ENCODE assay signal across 20 cellular contexts in the genomic region with DNA sequence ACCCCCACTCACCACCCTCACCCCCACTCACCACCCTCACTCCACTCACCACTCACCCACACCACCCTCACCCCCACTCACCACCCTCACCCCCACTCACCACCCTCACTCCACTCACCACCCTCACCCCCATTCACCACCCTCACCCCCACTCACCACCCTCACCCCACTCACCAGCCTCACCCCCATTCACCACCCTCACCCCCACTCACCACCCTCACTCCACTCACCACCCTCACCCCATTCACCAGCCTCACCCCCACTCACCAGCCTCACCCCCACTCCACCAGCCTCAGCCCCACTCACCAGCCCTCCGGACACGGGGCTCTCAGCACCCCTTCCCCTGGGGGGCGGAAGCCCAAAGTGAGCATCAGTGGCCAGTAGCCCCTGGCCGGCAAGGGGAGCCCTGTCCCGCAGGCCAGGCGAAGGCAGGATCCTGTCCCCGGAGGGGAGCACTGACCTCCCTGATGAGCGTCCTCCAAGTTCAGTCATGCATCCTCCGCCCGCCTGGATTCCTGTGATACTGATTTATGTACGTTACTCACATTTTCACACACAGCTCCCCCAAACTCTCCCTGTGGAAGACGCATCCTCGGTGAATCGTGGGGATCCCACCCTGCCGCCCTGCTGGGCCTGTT. TPM values are rescaled to one million over a fixed set of nuclear protein-coding genes. Genes with fewer than 3 reads are reported as not detected.
DNase-seq lines count a peak whose midpoint lies in the region; ATAC-seq, FAIRE-seq and TF ChIP-seq lines count a peak whose summit lies in the region.
"Had no signal": no experiment of that assay in that cellular context is flagged by ENCODE, and none has a peak within 500 bp of the region (broad histone marks: within the 10 kb centered on the region; RNA-seq: fewer than 3 reads in every experiment).

No MANE protein-coding gene starts in this region.

- H3K4me3 ChIP-seq in H7 (ENCODE audit: insufficient read depth, low read depth, low read length) = no peak overlapping the region
- H3K4me3 ChIP-seq in osteoblast (ENCODE audit: insufficient read depth, low read length) = no peak overlapping the region
- H3K4me3 ChIP-seq in testis = no peak overlapping the region

- no peak overlapping the region for H2AFZ ChIP-seq in osteoblast (ENCODE audit: low read length)

- no peaks in the 10 kb centered on the region for H4K20me1 ChIP-seq in osteoblast (ENCODE audit: insufficient read depth, low read length)

- H3K4me2 ChIP-seq in osteoblast (ENCODE audit: insufficient read depth, low read length) = no peak overlapping the region

- H3K36me3 ChIP-seq in H7 (replicated peaks; ENCODE audit: control insufficient read depth, insufficient read depth, low read length) = no peaks in the 10 kb centered on the region
- no peaks in the 10 kb centered on the region for H3K36me3 ChIP-seq in osteoblast (ENCODE audit: insufficient read depth, low read length)
- H3K36me3 ChIP-seq in testis (ENCODE audit: low read depth, missing control alignments) = no peaks in the 10 kb centered on the region

- FAIRE-seq in HTR-8/SVneo (lab: Jason Lieb, UNC) = peak; percentile 84
- FAIRE-seq: G401.6, GM12892, H54 had no signal

- intact Hi-C loops in testis (cut with DNase I; ENCODE audit: low total_unique reads) = loop anchor here (5.0 kb wide), 1 partner anchor 83 kb away; no protein-coding TSS in a partner anchor
- intact Hi-C loops in Right ventricle myocardium superior (cut with DNase I) = no loop called here

- WGBS in testis, 2 donors = 75 to 85% methylated on average over 13 to 15 of the region's 15 CpGs

- H3K27ac ChIP-seq in osteoblast (ENCODE audit: low read depth, low read length) (no peak overlapping the region), testis (no peak overlapping the region)

- no peaks in the 10 kb centered on the region for H3K79me2 ChIP-seq in osteoblast (ENCODE audit: insufficient read depth, low read length)

- DNase-seq in H7 = peak; percentile 81
- no peak for DNase-seq in HTR-8/SVneo (ENCODE audit: insufficient read length, low spot score)
- DNase-seq in left kidney (ENCODE audit: low read depth, low spot score) = peak; percentile 65
- DNase-seq in osteoblast (ENCODE audit: insufficient read length, low spot score, missing footprints) = peak; percentile 78
- no peak for DNase-seq in testis
- no peak for DNase-seq in Right ventricle myocardium superior
- DNase-seq: C1 segment of cervical spinal cord; Caco-2; CD8-positive, alpha-beta T cell; DMS153; DND-41; GOT3; HCEC 1CT had no signal

- ATAC-seq in HG03280 (IDR thresholded peaks at IDR 0.05; ENCODE audit: unreplicated experiment) (no peak), Right ventricle myocardium superior (ENCODE audit: poor library complexity) (no peak)
- ATAC-seq: CD8-positive, alpha-beta T cell had no signal

- TF ChIP-seq POLR2A in testis (IDR thresholded peaks at IDR 0.05) = no peak

- H3K27me3 ChIP-seq in H7 (ENCODE audit: control insufficient read depth, insufficient read depth, low read length) (no peaks in the 10 kb centered on the region), osteoblast (ENCODE audit: insufficient read depth, low read length) (peaks cover 17% of the 10 kb centered on the region), testis (no peaks in the 10 kb centered on the region)

- H3K9me3 ChIP-seq in osteoblast (ENCODE audit: low read depth, low read length) (no peaks in the 10 kb centered on the region), testis (no peaks in the 10 kb centered on the region)
- H3K9me3 ChIP-seq: Caco-2 had no signal

- H3K4me1 ChIP-seq in osteoblast (ENCODE audit: insufficient read depth, low read length) = no peaks in the 10 kb centered on the region
- H3K4me1 ChIP-seq in testis = peaks cover 8% of the 10 kb centered on the region
- H3K4me1 ChIP-seq: Caco-2 had no signal

- TF ChIP-seq CTCF in osteoblast (IDR thresholded peaks at IDR 0.05; ENCODE audit: extremely low read depth, low read depth, low read length) = no peak
- TF ChIP-seq CTCF in testis (IDR thresholded peaks at IDR 0.05) = no peak

RNA-seq across cellular contexts. Expression of a gene that starts 18.0 kb away (rescaled TPM):
- not detected in 2 replicates for total RNA-seq in H7 (2014; rRNA removed; shearing (Covaris generic))
- total RNA-seq in osteoblast (not detected in 2 replicates), testis (1 to 10 TPM; 1.3 to 2.7 TPM), Right ventricle myocardium superior (0.13 TPM)
- polyA plus RNA-seq in testis (ENCODE audit: insufficient read depth, low read depth, low replicate concordance) = not detected
- total RNA-seq: A673; Caco-2; CD8-positive, alpha-beta T cell had no signal
- polyA plus RNA-seq: BJ had no signal

RNA-seq across cellular contexts. Expression of a gene that starts 38.9 kb away (rescaled TPM):
- total RNA-seq in H7 (2014; rRNA removed; shearing (Covaris generic)) = 24.8 and 27.3 TPM in 2 replicates
- under 0.01 TPM in 2 replicates for total RNA-seq in osteoblast
- total RNA-seq in testis = 10 to 100 TPM; 55.9 to 69.0 TPM
- polyA plus RNA-seq in testis (ENCODE audit: insufficient read depth, low read depth, low replicate concordance) = 41.1 TPM
- 4.2 TPM for total RNA-seq in Right ventricle myocardium superior

RNA-seq across cellular contexts. Expression of a gene that starts 41.5 kb away (rescaled TPM):
- 0.18 and 0.21 TPM in 2 replicates for total RNA-seq in H7 (2014; rRNA removed; shearing (Covaris generic))
- not detected in 2 replicates for total RNA-seq in osteoblast
- total RNA-seq in testis = under 1 TPM in 1 of 2 donors, not detected in 1; 0.31 TPM
- polyA plus RNA-seq in testis (ENCODE audit: insufficient read depth, low read depth, low replicate concordance) = not detected
- total RNA-seq in Right ventricle myocardium superior = 20.8 TPM
- total RNA-seq: A172; A673; CD8-positive, alpha-beta T cell had no signal
- polyA plus RNA-seq: BJ had no signal

Comparison
In these comparisons a context has a peak if more than half of its experiments do, and no peak if none do; other contexts are left out.
1. DNase-seq: peak in H7 (single experiment), left kidney (single experiment) and osteoblast (single experiment); none in HTR-8/SVneo (single experiment), testis (single experiment) and Right ventricle myocardium superior (single experiment).
2. RNA of a gene that starts 41.5 kb away (total RNA-seq): 20.8 TPM in Right ventricle myocardium superior (single experiment); 0.31 TPM in testis, 0.18 to 0.21 TPM in H7 and not detected in osteoblast; every median in the first group is over 10 times any median in the second.